Comparison of ENCODE assay signal across 1 cellular context in the genomic region with DNA sequence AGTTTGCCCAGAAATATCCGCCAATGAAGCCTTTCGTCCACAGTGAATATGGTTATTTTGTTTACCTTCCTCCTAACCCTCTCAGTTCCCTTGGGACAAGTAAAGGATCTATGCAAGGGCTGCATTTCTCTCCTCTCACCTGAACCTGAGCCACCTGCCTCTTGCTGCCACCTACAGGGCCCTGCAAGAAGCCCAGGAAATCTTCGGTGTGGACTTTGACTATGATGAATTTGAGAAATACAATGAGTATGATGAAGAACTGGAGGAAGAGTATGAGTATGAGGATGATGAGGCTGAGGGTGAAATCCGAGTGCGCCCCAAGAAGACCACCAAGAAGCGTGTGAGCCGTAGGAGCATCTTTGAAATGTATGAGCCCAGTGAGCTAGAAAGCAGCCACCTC.
TF ChIP-seq lines count a peak whose summit lies in the region.

No MANE protein-coding gene starts in this region.

TF ChIP-seq in HCT116, 20 proteins besides CTCF, POLR2A, EP300 and RAD21:
- TF ChIP-seq, protein P1, sequence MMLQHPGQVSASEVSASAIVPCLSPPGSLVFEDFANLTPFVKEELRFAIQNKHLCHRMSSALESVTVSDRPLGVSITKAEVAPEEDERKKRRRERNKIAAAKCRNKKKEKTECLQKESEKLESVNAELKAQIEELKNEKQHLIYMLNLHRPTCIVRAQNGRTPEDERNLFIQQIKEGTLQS (IDR thresholded peaks at IDR 0.05) = no peak
- TF ChIP-seq EZH2phosphoT487 (IDR thresholded peaks at IDR 0.05; ENCODE audit: borderline replicate concordance) (no peak), ZNF274 (IDR thresholded peaks at IDR 0.05; ENCODE audit: low read depth, low read length) (no peak), SRF (IDR thresholded peaks at IDR 0.05; ENCODE audit: low read depth) (no peak), TCF7L2 (IDR thresholded peaks at IDR 0.05; ENCODE audit: borderline replicate concordance, extremely low read depth, insufficient read depth, insufficient read length) (no peak), ZFX (IDR thresholded peaks at IDR 0.05) (no peak), SIN3A (IDR thresholded peaks at IDR 0.05; ENCODE audit: low read depth) (no peak), FOSL1 (IDR thresholded peaks at IDR 0.05; ENCODE audit: low read depth) (no peak), POLR2AphosphoS5 (IDR thresholded peaks at IDR 0.05; ENCODE audit: low read depth, low read length) (no peak), JUND (IDR thresholded peaks at IDR 0.05) (no peak)
- TF ChIP-seq, protein P2, sequence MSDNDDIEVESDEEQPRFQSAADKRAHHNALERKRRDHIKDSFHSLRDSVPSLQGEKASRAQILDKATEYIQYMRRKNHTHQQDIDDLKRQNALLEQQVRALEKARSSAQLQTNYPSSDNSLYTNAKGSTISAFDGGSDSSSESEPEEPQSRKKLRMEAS (IDR thresholded peaks at IDR 0.05) = no peak
TF ChIP-seq in HCT116: peak in this region for 0.
